In the genomic region with DNA sequence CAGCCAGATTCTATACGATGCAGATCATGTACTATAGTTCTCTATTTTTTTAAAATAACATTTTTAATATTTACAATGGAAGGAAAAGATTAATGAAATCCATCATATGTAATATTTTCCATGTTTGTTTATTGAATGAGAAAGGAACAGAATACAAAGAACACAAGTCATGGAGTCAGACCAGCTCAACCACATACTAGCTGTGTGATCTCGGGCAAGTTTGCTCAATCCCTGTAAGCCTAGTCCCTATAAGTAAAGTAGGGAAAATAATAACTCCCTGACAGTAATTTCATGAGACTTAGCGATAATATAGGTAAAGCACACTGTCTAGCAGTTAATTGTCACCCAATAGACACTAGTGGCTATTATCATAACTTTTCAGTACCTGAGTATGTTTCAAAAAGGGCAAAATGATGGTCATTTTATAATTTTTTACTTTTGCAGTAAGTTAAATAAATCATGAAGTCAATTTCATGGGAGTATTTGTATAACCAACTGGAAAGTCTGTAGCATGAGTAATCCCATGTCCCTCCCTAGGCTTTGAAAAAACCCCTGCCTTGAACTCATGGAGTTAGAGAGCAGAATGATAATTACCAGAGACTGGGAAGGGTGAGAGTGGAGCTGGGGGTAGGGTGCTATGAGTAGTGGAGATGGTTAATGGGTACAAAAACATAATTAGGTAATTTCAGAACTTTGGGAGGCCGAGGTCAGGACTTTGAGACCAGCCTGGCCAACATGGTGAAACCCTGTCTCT, we compare ENCODE assay signal across 1 cellular context.
TF ChIP-seq lines count a peak whose summit lies in the region.

No MANE protein-coding gene starts in this region.

TF ChIP-seq in GM12878, 131 proteins besides CTCF, POLR2A, EP300 and RAD21 (continued from another document):
- no peak for TF ChIP-seq YBX1 (IDR thresholded peaks at IDR 0.05)
- no peak for TF ChIP-seq ASH2L (IDR thresholded peaks at IDR 0.05; ENCODE audit: borderline replicate concordance, low read depth)
- TF ChIP-seq CHD2 (IDR thresholded peaks at IDR 0.05; ENCODE audit: borderline replicate concordance, low read depth, low read length), result no peak
- TF ChIP-seq, protein P1, sequence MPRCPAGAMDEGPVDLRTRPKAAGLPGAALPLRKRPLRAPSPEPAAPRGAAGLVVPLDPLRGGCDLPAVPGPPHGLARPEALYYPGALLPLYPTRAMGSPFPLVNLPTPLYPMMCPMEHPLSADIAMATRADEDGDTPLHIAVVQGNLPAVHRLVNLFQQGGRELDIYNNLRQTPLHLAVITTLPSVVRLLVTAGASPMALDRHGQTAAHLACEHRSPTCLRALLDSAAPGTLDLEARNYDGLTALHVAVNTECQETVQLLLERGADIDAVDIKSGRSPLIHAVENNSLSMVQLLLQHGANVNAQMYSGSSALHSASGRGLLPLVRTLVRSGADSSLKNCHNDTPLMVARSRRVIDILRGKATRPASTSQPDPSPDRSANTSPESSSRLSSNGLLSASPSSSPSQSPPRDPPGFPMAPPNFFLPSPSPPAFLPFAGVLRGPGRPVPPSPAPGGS (IDR thresholded peaks at IDR 0.05; ENCODE audit: borderline replicate concordance, insufficient read depth, low read depth, low read length, poor library complexity, severe bottlenecking), result no peak
- TF ChIP-seq SIX5 (IDR thresholded peaks at IDR 0.05; ENCODE audit: low read depth, low read length, severe bottlenecking), result no peak
- TF ChIP-seq SREBF2 (IDR thresholded peaks at IDR 0.05; ENCODE audit: low read length), result no peak
- TF ChIP-seq, protein P2, sequence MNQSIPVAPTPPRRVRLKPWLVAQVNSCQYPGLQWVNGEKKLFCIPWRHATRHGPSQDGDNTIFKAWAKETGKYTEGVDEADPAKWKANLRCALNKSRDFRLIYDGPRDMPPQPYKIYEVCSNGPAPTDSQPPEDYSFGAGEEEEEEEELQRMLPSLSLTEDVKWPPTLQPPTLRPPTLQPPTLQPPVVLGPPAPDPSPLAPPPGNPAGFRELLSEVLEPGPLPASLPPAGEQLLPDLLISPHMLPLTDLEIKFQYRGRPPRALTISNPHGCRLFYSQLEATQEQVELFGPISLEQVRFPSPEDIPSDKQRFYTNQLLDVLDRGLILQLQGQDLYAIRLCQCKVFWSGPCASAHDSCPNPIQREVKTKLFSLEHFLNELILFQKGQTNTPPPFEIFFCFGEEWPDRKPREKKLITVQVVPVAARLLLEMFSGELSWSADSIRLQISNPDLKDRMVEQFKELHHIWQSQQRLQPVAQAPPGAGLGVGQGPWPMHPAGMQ (IDR thresholded peaks at IDR 0.05; ENCODE audit: borderline replicate concordance), result no peak
- TF ChIP-seq, protein P3, sequence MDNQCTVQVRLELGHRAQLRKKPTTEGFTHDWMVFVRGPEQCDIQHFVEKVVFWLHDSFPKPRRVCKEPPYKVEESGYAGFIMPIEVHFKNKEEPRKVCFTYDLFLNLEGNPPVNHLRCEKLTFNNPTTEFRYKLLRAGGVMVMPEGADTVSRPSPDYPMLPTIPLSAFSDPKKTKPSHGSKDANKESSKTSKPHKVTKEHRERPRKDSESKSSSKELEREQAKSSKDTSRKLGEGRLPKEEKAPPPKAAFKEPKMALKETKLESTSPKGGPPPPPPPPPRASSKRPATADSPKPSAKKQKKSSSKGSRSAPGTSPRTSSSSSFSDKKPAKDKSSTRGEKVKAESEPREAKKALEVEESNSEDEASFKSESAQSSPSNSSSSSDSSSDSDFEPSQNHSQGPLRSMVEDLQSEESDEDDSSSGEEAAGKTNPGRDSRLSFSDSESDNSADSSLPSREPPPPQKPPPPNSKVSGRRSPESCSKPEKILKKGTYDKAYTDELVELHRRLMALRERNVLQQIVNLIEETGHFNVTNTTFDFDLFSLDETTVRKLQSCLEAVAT (IDR thresholded peaks at IDR 0.05), result no peak
- TF ChIP-seq SRF (IDR thresholded peaks at IDR 0.05; ENCODE audit: low read depth in 2 of 2, low read length in 2 of 2), result no peak
- TF ChIP-seq NFXL1 (IDR thresholded peaks at IDR 0.05; ENCODE audit: borderline replicate concordance), result no peak
- no peak for TF ChIP-seq STAT3 (IDR thresholded peaks at IDR 0.05; ENCODE audit: low read depth, low read length)
- no peak for TF ChIP-seq GATAD2B (conservative IDR thresholded peaks at IDR 0.05; ENCODE audit: low read depth)
- no peak for TF ChIP-seq HDAC2 (IDR thresholded peaks at IDR 0.05)
